34 cellular contexts compared by ENCODE assay signal in the genomic region with DNA sequence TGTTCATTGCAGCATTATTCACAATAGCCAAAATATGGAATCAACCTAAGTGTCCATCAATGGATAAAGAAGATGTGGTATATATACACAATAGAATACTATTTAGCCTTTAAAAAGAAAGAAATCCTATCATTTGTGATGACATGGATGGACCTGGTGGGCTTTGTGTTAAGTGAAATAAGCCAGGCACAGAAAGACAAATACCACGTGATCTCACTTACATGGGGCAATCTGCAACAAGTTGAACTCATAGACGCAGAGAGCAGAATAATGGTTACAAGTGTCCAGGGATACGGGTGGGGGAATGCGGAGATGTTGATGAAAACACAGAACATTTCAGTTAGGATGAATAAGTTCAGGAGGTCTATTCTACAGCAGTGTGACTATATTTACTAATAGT.
"Had no signal": no experiment of that assay in that cellular context is flagged by ENCODE, and none has a peak within 500 bp of the region (broad histone marks: within the 10 kb centered on the region; RNA-seq: fewer than 3 reads in every experiment).

No MANE protein-coding gene starts in this region.

- H3K9ac ChIP-seq: KMS-11 had no signal

- H3K9me3 ChIP-seq: MG63 had no signal

- DNase-seq: Karpas-422, Kasumi-1, MG63, MM.1S, MV-4-11, NCI-H1048, NCI-H1092, NCI-H1092 treated with DMSO at 0.1 percent for 48 hours, NCI-H1105, NCI-H1105 treated with DMSO at 0.1 percent for 48 hours, NCI-H1417, NCI-H1417 treated with DMSO at 0.1 percent for 48 hours, NCI-H1436, NCI-H1436 treated with DMSO at 0.1 percent for 48 hours, NCI-H146, NCI-H1694, NCI-H1694 treated with DMSO at 0.1 percent for 48 hours, NCI-H187, NCI-H187 treated with DMSO at 0.1 percent for 48 hours, NCI-H1930, NCI-H2029, NCI-H2029 treated with DMSO at 0.1 percent for 48 hours, NCI-H2081, NCI-H2081 treated with DMSO at 0.1 percent for 48 hours, NCI-H2107, NCI-H2227 treated with DMSO at 0.1 percent for 48 hours, NCI-H226, NCI-H345, NCI-H446, NCI-H446 treated with DMSO at 0.1 percent for 48 hours, NCI-H510A, NCI-H510A treated with DMSO at 0.1 percent for 48 hours, NCI-H524 had no signal

- H3K36me3 ChIP-seq: MG63 had no signal

- H3K4me2 ChIP-seq: KMS-11 had no signal

- H3K4me3 ChIP-seq: MG63 had no signal

- H3K27ac ChIP-seq: KMS-11 had no signal
